In the genomic region with DNA sequence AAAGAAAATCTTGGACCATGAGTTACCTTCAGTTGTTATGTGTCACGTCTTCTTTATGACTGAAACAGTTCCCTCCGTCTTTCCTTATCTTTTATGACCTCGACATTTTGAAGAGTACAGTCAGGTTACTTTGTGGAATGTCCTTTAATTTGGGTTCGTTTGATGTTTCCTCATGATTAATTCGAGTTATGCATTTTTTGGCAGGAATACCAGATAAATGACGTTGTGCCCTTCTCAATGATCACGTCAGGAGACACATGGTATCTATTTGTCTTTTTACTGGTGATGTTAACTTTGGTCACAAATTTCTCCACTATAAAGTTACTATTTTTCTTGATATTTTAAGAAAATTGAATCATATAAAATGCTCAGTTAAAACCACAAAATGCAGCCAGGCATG, we compare ENCODE assay signal across 1 cellular context.
TF ChIP-seq lines count a peak whose summit lies in the region.

No MANE protein-coding gene starts in this region.

TF ChIP-seq in K562, 482 proteins besides CTCF, POLR2A, EP300 and RAD21 (continued from another document):
- TF ChIP-seq, protein P1, sequence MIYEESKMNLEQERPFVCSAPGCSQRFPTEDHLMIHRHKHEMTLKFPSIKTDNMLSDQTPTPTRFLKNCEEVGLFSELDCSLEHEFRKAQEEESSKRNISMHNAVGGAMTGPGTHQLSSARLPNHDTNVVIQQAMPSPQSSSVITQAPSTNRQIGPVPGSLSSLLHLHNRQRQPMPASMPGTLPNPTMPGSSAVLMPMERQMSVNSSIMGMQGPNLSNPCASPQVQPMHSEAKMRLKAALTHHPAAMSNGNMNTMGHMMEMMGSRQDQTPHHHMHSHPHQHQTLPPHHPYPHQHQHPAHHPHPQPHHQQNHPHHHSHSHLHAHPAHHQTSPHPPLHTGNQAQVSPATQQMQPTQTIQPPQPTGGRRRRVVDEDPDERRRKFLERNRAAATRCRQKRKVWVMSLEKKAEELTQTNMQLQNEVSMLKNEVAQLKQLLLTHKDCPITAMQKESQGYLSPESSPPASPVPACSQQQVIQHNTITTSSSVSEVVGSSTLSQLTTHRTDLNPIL (CRISPR knock-in tag; IDR thresholded peaks at IDR 0.05): no peak
- no peak for TF ChIP-seq SMAD4 (CRISPR knock-in tag; conservative IDR thresholded peaks at IDR 0.05)
- no peak for TF ChIP-seq SUPT5H (IDR thresholded peaks at IDR 0.05)
- TF ChIP-seq MED1 (CRISPR knock-in tag; IDR thresholded peaks at IDR 0.05; ENCODE audit: borderline replicate concordance): no peak
- TF ChIP-seq FIP1L1 (IDR thresholded peaks at IDR 0.05; ENCODE audit: low read depth, low read length, poor library complexity, severe bottlenecking): no peak
- no peak for TF ChIP-seq PHB (CRISPR knock-in tag; IDR thresholded peaks at IDR 0.05)
